1 cellular context compared by ENCODE assay signal in the genomic region with DNA sequence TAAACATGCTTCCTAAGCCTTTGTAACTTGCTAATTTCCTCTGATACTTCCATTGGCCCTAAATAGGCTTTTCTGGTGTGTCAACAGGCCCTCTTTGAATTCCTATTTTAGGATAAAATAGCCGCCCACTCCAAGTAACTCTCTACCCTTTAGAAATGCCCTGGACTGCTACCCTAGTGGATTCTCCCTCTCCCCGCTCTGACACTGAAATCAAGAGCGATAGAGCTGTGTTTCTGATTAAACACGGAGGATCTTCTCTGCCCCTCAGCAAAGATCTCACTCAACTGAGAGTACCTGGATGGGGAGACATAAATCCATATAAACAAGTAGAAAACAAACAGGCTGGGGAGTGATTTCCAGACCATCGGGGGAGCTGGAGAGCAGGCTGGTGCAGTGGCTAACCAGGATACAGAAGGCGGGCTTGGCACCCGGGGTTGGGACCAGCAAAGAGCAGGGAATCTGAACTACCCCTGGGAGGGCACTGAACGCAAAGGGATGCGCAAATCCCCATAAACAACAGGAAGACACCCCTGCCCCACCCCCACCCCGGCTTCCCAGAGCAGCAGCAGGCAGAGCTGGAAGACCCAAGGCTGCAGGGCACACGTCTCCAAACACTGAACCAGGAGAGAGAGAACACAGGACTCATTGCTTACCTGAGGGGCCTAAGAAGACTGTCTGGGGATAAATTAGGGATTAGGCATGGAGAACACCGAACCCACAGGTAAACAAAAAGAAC.
TF ChIP-seq lines count a peak whose summit lies in the region.

No MANE protein-coding gene starts in this region.

TF ChIP-seq in HCT116, 20 proteins besides CTCF, POLR2A, EP300 and RAD21:
- TF ChIP-seq, protein P1, sequence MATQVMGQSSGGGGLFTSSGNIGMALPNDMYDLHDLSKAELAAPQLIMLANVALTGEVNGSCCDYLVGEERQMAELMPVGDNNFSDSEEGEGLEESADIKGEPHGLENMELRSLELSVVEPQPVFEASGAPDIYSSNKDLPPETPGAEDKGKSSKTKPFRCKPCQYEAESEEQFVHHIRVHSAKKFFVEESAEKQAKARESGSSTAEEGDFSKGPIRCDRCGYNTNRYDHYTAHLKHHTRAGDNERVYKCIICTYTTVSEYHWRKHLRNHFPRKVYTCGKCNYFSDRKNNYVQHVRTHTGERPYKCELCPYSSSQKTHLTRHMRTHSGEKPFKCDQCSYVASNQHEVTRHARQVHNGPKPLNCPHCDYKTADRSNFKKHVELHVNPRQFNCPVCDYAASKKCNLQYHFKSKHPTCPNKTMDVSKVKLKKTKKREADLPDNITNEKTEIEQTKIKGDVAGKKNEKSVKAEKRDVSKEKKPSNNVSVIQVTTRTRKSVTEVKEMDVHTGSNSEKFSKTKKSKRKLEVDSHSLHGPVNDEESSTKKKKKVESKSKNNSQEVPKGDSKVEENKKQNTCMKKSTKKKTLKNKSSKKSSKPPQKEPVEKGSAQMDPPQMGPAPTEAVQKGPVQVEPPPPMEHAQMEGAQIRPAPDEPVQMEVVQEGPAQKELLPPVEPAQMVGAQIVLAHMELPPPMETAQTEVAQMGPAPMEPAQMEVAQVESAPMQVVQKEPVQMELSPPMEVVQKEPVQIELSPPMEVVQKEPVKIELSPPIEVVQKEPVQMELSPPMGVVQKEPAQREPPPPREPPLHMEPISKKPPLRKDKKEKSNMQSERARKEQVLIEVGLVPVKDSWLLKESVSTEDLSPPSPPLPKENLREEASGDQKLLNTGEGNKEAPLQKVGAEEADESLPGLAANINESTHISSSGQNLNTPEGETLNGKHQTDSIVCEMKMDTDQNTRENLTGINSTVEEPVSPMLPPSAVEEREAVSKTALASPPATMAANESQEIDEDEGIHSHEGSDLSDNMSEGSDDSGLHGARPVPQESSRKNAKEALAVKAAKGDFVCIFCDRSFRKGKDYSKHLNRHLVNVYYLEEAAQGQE (IDR thresholded peaks at IDR 0.05; ENCODE audit: low read depth): no peak
- TF ChIP-seq EGR1 (IDR thresholded peaks at IDR 0.05; ENCODE audit: low read depth) (no peak), ZFX (IDR thresholded peaks at IDR 0.05) (no peak), ZNF274 (IDR thresholded peaks at IDR 0.05; ENCODE audit: low read depth, low read length) (no peak), SRF (IDR thresholded peaks at IDR 0.05; ENCODE audit: low read depth) (no peak), CBX3 (IDR thresholded peaks at IDR 0.05; ENCODE audit: low read depth) (no peak), FOSL1 (IDR thresholded peaks at IDR 0.05; ENCODE audit: low read depth) (no peak), CEBPB (IDR thresholded peaks at IDR 0.05; ENCODE audit: low read depth) (no peak), POLR2AphosphoS5 (IDR thresholded peaks at IDR 0.05; ENCODE audit: low read depth, low read length) (no peak), SIN3A (IDR thresholded peaks at IDR 0.05; ENCODE audit: low read depth) (no peak), EZH2phosphoT487 (IDR thresholded peaks at IDR 0.05; ENCODE audit: borderline replicate concordance) (no peak)
